In the genomic region with DNA sequence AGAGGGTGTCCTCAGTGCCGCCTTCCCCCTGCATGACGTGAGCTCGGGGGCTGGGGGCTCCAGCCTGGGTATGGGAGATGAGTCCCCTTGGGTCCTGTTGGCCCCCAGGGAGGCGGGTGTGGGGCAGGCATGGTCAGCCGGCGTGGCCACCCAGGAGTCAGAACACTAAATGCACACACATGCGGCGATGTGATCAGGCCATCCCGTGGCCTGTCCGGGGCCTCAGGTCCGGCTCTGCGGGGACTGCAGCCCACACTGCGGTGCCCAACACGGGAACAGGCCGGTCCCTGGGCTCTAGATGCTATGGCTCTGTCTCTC, we compare ENCODE assay signal across 22 cellular contexts. TPM values are rescaled to one million over a fixed set of nuclear protein-coding genes. Genes with fewer than 3 reads are reported as not detected.
DNase-seq lines count a peak whose midpoint lies in the region; ATAC-seq, FAIRE-seq and TF ChIP-seq lines count a peak whose summit lies in the region.
"Had no signal": no experiment of that assay in that cellular context is flagged by ENCODE, and none has a peak within 500 bp of the region (broad histone marks: within the 10 kb centered on the region; RNA-seq: fewer than 3 reads in every experiment).

No MANE protein-coding gene starts in this region.

- H3K4me1 ChIP-seq in right atrium auricular region (no peaks in the 10 kb centered on the region), HepG2 (ENCODE audit: insufficient read depth, low read length) (peaks cover 10% of the 10 kb centered on the region), trophoblast cell (ENCODE audit: control insufficient read depth in 1 of 2, insufficient read depth in 2 of 2, low read length in 2 of 2) (peaks cover 0 to 8% of the 10 kb centered on the region in 2 experiments)
- H3K4me1 ChIP-seq: BE2C, HAP-1 had no signal

- H3K36me3 ChIP-seq in right atrium auricular region (no peaks in the 10 kb centered on the region), HepG2 (replicated peaks in 1 of 2; ENCODE audit: control insufficient read depth in 1 of 2, insufficient read depth in 2 of 2, low read length in 2 of 2) (no peaks in the 10 kb centered on the region), trophoblast cell (ENCODE audit: control insufficient read depth in 1 of 2, insufficient read depth in 2 of 2, low read length in 2 of 2) (no peaks in the 10 kb centered on the region)
- H3K36me3 ChIP-seq: BE2C; BLaER1 treated with 17β-estradiol and CSF1 and Interleukin-3, amounts not matched to agents 10 nM and 100 nM; HAP-1 had no signal

- no peak overlapping the region for H3K27ac ChIP-seq in right atrium auricular region
- H3K27ac ChIP-seq in HepG2 (ENCODE audit: extremely low read length, insufficient read depth, low read length): no peak overlapping the region
- no peak overlapping the region for H3K27ac ChIP-seq in trophoblast cell (ENCODE audit: low read depth, low read length)
- H3K27ac ChIP-seq: 22Rv1; BLaER1 treated with 17β-estradiol and CSF1 and Interleukin-3, amounts not matched to agents 10 nM and 100 nM had no signal

- BruUV-seq in HepG2 (replicated peaks; lab: Mats Ljungman, UMichigan): no TSS peak

- no peak overlapping the region for H3K9ac ChIP-seq in HepG2 (ENCODE audit: insufficient read depth, low read depth, low read length)
- no peak overlapping the region for H3K9ac ChIP-seq in trophoblast cell (ENCODE audit: low read length)
- H3K9ac ChIP-seq: BLaER1 treated with 17β-estradiol and CSF1 and Interleukin-3, amounts not matched to agents 10 nM and 100 nM had no signal

- no peak overlapping the region for H3K4ac ChIP-seq in trophoblast cell (ENCODE audit: low read depth, low read length)

- H3K27me3 ChIP-seq in right atrium auricular region: no peaks in the 10 kb centered on the region
- H3K27me3 ChIP-seq in HepG2 (ENCODE audit: control insufficient read depth in 1 of 2, insufficient read depth in 2 of 2, low read length in 2 of 2): peaks cover 17 to 55% of the 10 kb centered on the region in 2 experiments
- H3K27me3 ChIP-seq in trophoblast cell (ENCODE audit: insufficient read depth, low read length): no peaks in the 10 kb centered on the region
- H3K27me3 ChIP-seq: BE2C; BLaER1 treated with 17β-estradiol and CSF1 and Interleukin-3, amounts not matched to agents 10 nM and 100 nM had no signal

- peaks cover 2% of the 10 kb centered on the region for H3K79me1 ChIP-seq in trophoblast cell (ENCODE audit: low read length)

- intact Hi-C loops in Right ventricle myocardium inferior (cut with DNase I): no loop called here
- intact Hi-C loops in HepG2 (cut with micrococcal nuclease; ENCODE audit: unreplicated experiment): no loop called here

- H3K23ac ChIP-seq in trophoblast cell (ENCODE audit: low read length): no peak overlapping the region

- TF ChIP-seq RAD21 in HepG2 (CRISPR knock-in tag; IDR thresholded peaks at IDR 0.05): no peak

- no peak overlapping the region for H2BK120ac ChIP-seq in trophoblast cell (ENCODE audit: insufficient read depth, low read length, poor library complexity)

- in situ Hi-C loops in HepG2 (cut with HindIII; ENCODE audit: extremely low pct_ligation_motif_present, low pct_unique_long_range_greater_than_20kb): loop anchor here (25.0 kb wide), 1 partner anchor 640 kb away; a partner anchor contains a TSS

- H3K4me2 ChIP-seq in HepG2 (ENCODE audit: low read depth, low read length) (no peak overlapping the region), trophoblast cell (ENCODE audit: low read length) (no peak overlapping the region)
- H3K4me2 ChIP-seq: BLaER1 treated with 17β-estradiol and CSF1 and Interleukin-3, amounts not matched to agents 10 nM and 100 nM; GM23338 had no signal

- no peak overlapping the region for H3K14ac ChIP-seq in trophoblast cell (ENCODE audit: low read length)

- POLR2A ChIA-PET in HepG2 (lab: Yijun Ruan, JAX): no interaction called here

- H3K4me3 ChIP-seq in right atrium auricular region: no peak overlapping the region
- no peak overlapping the region for H3K4me3 ChIP-seq in HepG2 (replicated peaks in 1 of 3; ENCODE audit: insufficient read depth in 1 of 3, low read depth in 2 of 3, low read length in 3 of 3)
- H3K4me3 ChIP-seq in trophoblast cell (ENCODE audit: low read depth, low read length): no peak overlapping the region
- H3K4me3 ChIP-seq: BLaER1 treated with 17β-estradiol and CSF1 and Interleukin-3, amounts not matched to agents 10 nM and 100 nM; GM12878; GM23338; HAP-1 had no signal

- H4K91ac ChIP-seq in trophoblast cell (ENCODE audit: low read depth, low read length): peak overlapping the region; percentile 12

- no peak overlapping the region for H4K12ac ChIP-seq in trophoblast cell (ENCODE audit: low read depth, low read length)

- no peak overlapping the region for H2AFZ ChIP-seq in HepG2 (ENCODE audit: low read length)
- no peak overlapping the region for H2AFZ ChIP-seq in trophoblast cell (ENCODE audit: insufficient read depth, low read length, poor library complexity)
- H2AFZ ChIP-seq: GM23338 had no signal

- H3K18ac ChIP-seq in trophoblast cell (ENCODE audit: low read length): no peak overlapping the region

- peak; percentile 53 for DNase-seq in Right ventricle myocardium inferior (ENCODE audit: missing footprints)
- DNase-seq in right atrium auricular region (ENCODE audit: low spot score): no peak
- no peak for DNase-seq in HepG2 (ENCODE audit: low spot score)
- DNase-seq in trophoblast cell: no peak
- DNase-seq in activated CD8-positive, alpha-beta memory T cell treated with anti-CD3 and anti-CD28 coated beads for 24 hours: no peak
- DNase-seq: BE2C; CD4-positive, alpha-beta T cell; CD8-positive, alpha-beta memory T cell; DMS 273 treated with DMSO at 0.1 percent for 48 hours; DMS79; EL; GDM1; HFFc6 had no signal

- 67% methylated on average over 11 of the region's 15 CpGs for WGBS in HepG2 (ENCODE audit: low lambda C conversion rate)
- WGBS in trophoblast cell (ENCODE audit: extremely low coverage, insufficient coverage, insufficient read length): no CpG with 5 or more reads among the region's 15 CpGs

- FAIRE-seq in HepG2 (lab: Jason Lieb, UNC): no peak
- FAIRE-seq: A204.1, D721Med, GM12878 had no signal

- H3K9me3 ChIP-seq in right atrium auricular region (no peaks in the 10 kb centered on the region), HepG2 (ENCODE audit: low read length) (no peaks in the 10 kb centered on the region), trophoblast cell (ENCODE audit: insufficient read depth, low read depth, low read length) (peaks cover 2% of the 10 kb centered on the region)
- H3K9me3 ChIP-seq: BE2C; BLaER1 treated with 17β-estradiol and CSF1 and Interleukin-3, amounts not matched to agents 10 nM and 100 nM; HAP-1 had no signal

- CTCF ChIA-PET in HepG2 (lab: Yijun Ruan, JAX; ENCODE audit: low intra/inter-chr PET ratio, low total read pairs): no interaction called here

- TF ChIP-seq EP300 in HepG2 (IDR thresholded peaks at IDR 0.05; ENCODE audit: low read depth in 2 of 2, low read length in 2 of 2) (no peak), HepG2 (CRISPR knock-in tag; IDR thresholded peaks at IDR 0.05; ENCODE audit: borderline replicate concordance) (no peak)

- TF ChIP-seq POLR2A in HepG2 (IDR thresholded peaks at IDR 0.05; ENCODE audit: insufficient read depth in 1 of 2, low read depth in 2 of 2, low read length in 2 of 2): no peak

- H4K20me1 ChIP-seq in HepG2 (ENCODE audit: insufficient read depth, low read length): no peaks in the 10 kb centered on the region

- H2BK12ac ChIP-seq in trophoblast cell (ENCODE audit: low read length): no peak overlapping the region

- H4K8ac ChIP-seq in trophoblast cell (ENCODE audit: low read depth, low read length): no peak overlapping the region

- H2BK5ac ChIP-seq in trophoblast cell (ENCODE audit: low read depth, low read length, poor library complexity): no peak overlapping the region

- H3K79me2 ChIP-seq in HepG2 (ENCODE audit: insufficient read depth, low read length) (no peaks in the 10 kb centered on the region), trophoblast cell (ENCODE audit: control insufficient read depth, insufficient read depth, low read length, poor library complexity) (no peaks in the 10 kb centered on the region)

- ATAC-seq in Right ventricle myocardium inferior (no peak), HepG2 (no peak), GM18517 (IDR thresholded peaks at IDR 0.05; ENCODE audit: unreplicated experiment) (no peak)
- ATAC-seq: GM12878, GM23338 had no signal

- no peak overlapping the region for H2AK5ac ChIP-seq in trophoblast cell (ENCODE audit: low read length)

- TF ChIP-seq CTCF in right atrium auricular region (IDR thresholded peaks at IDR 0.05) (no peak), HepG2 (CRISPR knock-in tag; IDR thresholded peaks at IDR 0.05) (no peak)

RNA-seq across cellular contexts. Expression of a gene that starts 13.8 kb away (rescaled TPM):
- total RNA-seq in Right ventricle myocardium inferior: 0.81 TPM
- 1 to 10 TPM; 1.1 to 1.3 TPM for total RNA-seq in right atrium auricular region
- 3.7 and 4.9 TPM in 2 replicates for total RNA-seq in HepG2 (2016; rRNA removed; fragmentation: Illumina TruSeq; extraction: Trizol)
- 1.7 and 1.9 TPM in 2 replicates for total RNA-seq in HepG2 (2016; cell fraction: cytosol; rRNA removed; fragmentation: Illumina TruSeq; extraction: Trizol; ENCODE audit: low read depth)
- 2.9 and 5.5 TPM in 2 replicates for total RNA-seq in HepG2 (2016; cell fraction: insoluble cytoplasmic fraction; rRNA removed; fragmentation: Illumina TruSeq; extraction: Trizol)
- total RNA-seq in HepG2 (2016; cell fraction: membrane; rRNA removed; fragmentation: Illumina TruSeq; extraction: Trizol): 3.2 and 4.1 TPM in 2 replicates
- 4.7 and 5.1 TPM in 2 replicates for total RNA-seq in HepG2 (2016; cell fraction: nucleus; rRNA removed; fragmentation: Illumina TruSeq; extraction: Trizol)
- 4.1 and 4.9 TPM in 2 replicates for polyA plus RNA-seq in HepG2 (2011; rRNA removed)
- 2.9 and 3.9 TPM in 2 replicates for polyA plus RNA-seq in HepG2 (2011; cell fraction: cytosol; rRNA removed)
- 29.8 and 33.6 TPM in 2 replicates for polyA plus RNA-seq in HepG2 (2011; cell fraction: nucleus; rRNA removed)
- polyA plus RNA-seq in HepG2 (2012): 8.8 and 10.8 TPM in 2 replicates
- polyA plus RNA-seq in HepG2 (2016; cell fraction: cytosol; fragmentation: Illumina TruSeq; extraction: Trizol; ENCODE audit: low read depth): 3.3 and 3.8 TPM in 2 replicates
- 7.5 and 11.5 TPM in 2 replicates for polyA plus RNA-seq in HepG2 (2016; cell fraction: insoluble cytoplasmic fraction; fragmentation: Illumina TruSeq; extraction: Trizol; ENCODE audit: low read depth)
- 7.5 and 8.6 TPM in 2 replicates for polyA plus RNA-seq in HepG2 (2016; cell fraction: membrane; fragmentation: Illumina TruSeq; extraction: Trizol; ENCODE audit: low read depth)
- 14.9 and 15.8 TPM in 2 replicates for polyA plus RNA-seq in HepG2 (2016; cell fraction: nucleus; fragmentation: Illumina TruSeq; extraction: Trizol; ENCODE audit: insufficient read depth, low read depth)
- 1.1 and 16.7 TPM in 2 replicates for polyA minus RNA-seq in HepG2 (2011; rRNA and poly(A)+ RNA removed; ENCODE audit: low replicate concordance)
- polyA minus RNA-seq in HepG2 (2011; cell fraction: cytosol; rRNA and poly(A)+ RNA removed): 5.1 and 8.4 TPM in 2 replicates
- polyA minus RNA-seq in HepG2 (2011; cell fraction: nucleus; rRNA and poly(A)+ RNA removed): 13.8 and 18.4 TPM in 2 replicates
- polyA plus RNA-seq in trophoblast cell (2013): 1.9 and 2.1 TPM in 2 replicates
- polyA plus RNA-seq: CD14-positive monocyte; CD8-positive, alpha-beta memory T cell had no signal

RNA-seq across cellular contexts. Expression of a gene that starts 52.0 kb away (rescaled TPM):
- total RNA-seq in Right ventricle myocardium inferior: 66.6 TPM
- 10 to 100 TPM; 57.5 to 61.4 TPM for total RNA-seq in right atrium auricular region
- 67.9 and 77.2 TPM in 2 replicates for total RNA-seq in HepG2 (2016; rRNA removed; fragmentation: Illumina TruSeq; extraction: Trizol)
- total RNA-seq in HepG2 (2016; cell fraction: cytosol; rRNA removed; fragmentation: Illumina TruSeq; extraction: Trizol; ENCODE audit: low read depth): 27.7 and 40.5 TPM in 2 replicates
- 78.8 and 81.3 TPM in 2 replicates for total RNA-seq in HepG2 (2016; cell fraction: insoluble cytoplasmic fraction; rRNA removed; fragmentation: Illumina TruSeq; extraction: Trizol)
- 33.9 and 34.7 TPM in 2 replicates for total RNA-seq in HepG2 (2016; cell fraction: membrane; rRNA removed; fragmentation: Illumina TruSeq; extraction: Trizol)
- 31.6 and 35.8 TPM in 2 replicates for total RNA-seq in HepG2 (2016; cell fraction: nucleus; rRNA removed; fragmentation: Illumina TruSeq; extraction: Trizol)
- 27.4 and 33.3 TPM in 2 replicates for polyA plus RNA-seq in HepG2 (2011; rRNA removed)
- polyA plus RNA-seq in HepG2 (2011; cell fraction: cytosol; rRNA removed): 19.4 and 25.1 TPM in 2 replicates
- 14.7 and 16.8 TPM in 2 replicates for polyA plus RNA-seq in HepG2 (2011; cell fraction: nucleus; rRNA removed)
- 43.0 and 56.8 TPM in 2 replicates for polyA plus RNA-seq in HepG2 (2012)
- polyA plus RNA-seq in HepG2 (2016; cell fraction: cytosol; fragmentation: Illumina TruSeq; extraction: Trizol; ENCODE audit: low read depth): 29.9 and 37.7 TPM in 2 replicates
- 99.4 and 106 TPM in 2 replicates for polyA plus RNA-seq in HepG2 (2016; cell fraction: insoluble cytoplasmic fraction; fragmentation: Illumina TruSeq; extraction: Trizol; ENCODE audit: low read depth)
- 34.4 and 34.7 TPM in 2 replicates for polyA plus RNA-seq in HepG2 (2016; cell fraction: membrane; fragmentation: Illumina TruSeq; extraction: Trizol; ENCODE audit: low read depth)
- 52.8 and 60.1 TPM in 2 replicates for polyA plus RNA-seq in HepG2 (2016; cell fraction: nucleus; fragmentation: Illumina TruSeq; extraction: Trizol; ENCODE audit: insufficient read depth, low read depth)
- polyA minus RNA-seq in HepG2 (2011; rRNA and poly(A)+ RNA removed; ENCODE audit: low replicate concordance): 22.5 and 25.7 TPM in 2 replicates
- 18.4 and 24.7 TPM in 2 replicates for polyA minus RNA-seq in HepG2 (2011; cell fraction: cytosol; rRNA and poly(A)+ RNA removed)
- 24.0 and 27.0 TPM in 2 replicates for polyA minus RNA-seq in HepG2 (2011; cell fraction: nucleus; rRNA and poly(A)+ RNA removed)
- polyA plus RNA-seq in trophoblast cell (2013): 62.6 and 68.8 TPM in 2 replicates

RNA-seq across cellular contexts. Expression of a gene that starts 53.0 kb away (rescaled TPM):
- 1.4 TPM for total RNA-seq in Right ventricle myocardium inferior
- 1 to 10 TPM in 1 of 2 donors, under 1 TPM in 1; 0.98 to 1.1 TPM for total RNA-seq in right atrium auricular region
- 16.0 and 17.0 TPM in 2 replicates for total RNA-seq in HepG2 (2016; rRNA removed; fragmentation: Illumina TruSeq; extraction: Trizol)
- total RNA-seq in HepG2 (2016; cell fraction: cytosol; rRNA removed; fragmentation: Illumina TruSeq; extraction: Trizol; ENCODE audit: low read depth): 18.0 and 28.0 TPM in 2 replicates
- 14.4 and 17.9 TPM in 2 replicates for total RNA-seq in HepG2 (2016; cell fraction: insoluble cytoplasmic fraction; rRNA removed; fragmentation: Illumina TruSeq; extraction: Trizol)
- total RNA-seq in HepG2 (2016; cell fraction: membrane; rRNA removed; fragmentation: Illumina TruSeq; extraction: Trizol): 5.9 and 7.8 TPM in 2 replicates
- total RNA-seq in HepG2 (2016; cell fraction: nucleus; rRNA removed; fragmentation: Illumina TruSeq; extraction: Trizol): 22.6 and 27.5 TPM in 2 replicates
- polyA plus RNA-seq in HepG2 (2011; rRNA removed): 6.9 and 7.1 TPM in 2 replicates
- polyA plus RNA-seq in HepG2 (2011; cell fraction: cytosol; rRNA removed): 2.1 and 4.1 TPM in 2 replicates
- 36.3 and 40.3 TPM in 2 replicates for polyA plus RNA-seq in HepG2 (2011; cell fraction: nucleus; rRNA removed)
- polyA plus RNA-seq in HepG2 (2012): 6.8 and 9.6 TPM in 2 replicates
- 0.79 and 1.0 TPM in 2 replicates for polyA plus RNA-seq in HepG2 (2016; cell fraction: cytosol; fragmentation: Illumina TruSeq; extraction: Trizol; ENCODE audit: low read depth)
- polyA plus RNA-seq in HepG2 (2016; cell fraction: insoluble cytoplasmic fraction; fragmentation: Illumina TruSeq; extraction: Trizol; ENCODE audit: low read depth): 9.2 and 11.1 TPM in 2 replicates
- polyA plus RNA-seq in HepG2 (2016; cell fraction: membrane; fragmentation: Illumina TruSeq; extraction: Trizol; ENCODE audit: low read depth): 1.7 and 2.3 TPM in 2 replicates
- 79.4 and 83.7 TPM in 2 replicates for polyA plus RNA-seq in HepG2 (2016; cell fraction: nucleus; fragmentation: Illumina TruSeq; extraction: Trizol; ENCODE audit: insufficient read depth, low read depth)
- polyA minus RNA-seq in HepG2 (2011; rRNA and poly(A)+ RNA removed; ENCODE audit: low replicate concordance): 28.2 and 32.5 TPM in 2 replicates
- polyA minus RNA-seq in HepG2 (2011; cell fraction: cytosol; rRNA and poly(A)+ RNA removed): 3.7 and 15.6 TPM in 2 replicates
- 10.7 and 14.4 TPM in 2 replicates for polyA minus RNA-seq in HepG2 (2011; cell fraction: nucleus; rRNA and poly(A)+ RNA removed)
- polyA plus RNA-seq in trophoblast cell (2013): 12.7 and 15.6 TPM in 2 replicates
